ENCODE assay signal across 8 cellular contexts in the genomic region with DNA sequence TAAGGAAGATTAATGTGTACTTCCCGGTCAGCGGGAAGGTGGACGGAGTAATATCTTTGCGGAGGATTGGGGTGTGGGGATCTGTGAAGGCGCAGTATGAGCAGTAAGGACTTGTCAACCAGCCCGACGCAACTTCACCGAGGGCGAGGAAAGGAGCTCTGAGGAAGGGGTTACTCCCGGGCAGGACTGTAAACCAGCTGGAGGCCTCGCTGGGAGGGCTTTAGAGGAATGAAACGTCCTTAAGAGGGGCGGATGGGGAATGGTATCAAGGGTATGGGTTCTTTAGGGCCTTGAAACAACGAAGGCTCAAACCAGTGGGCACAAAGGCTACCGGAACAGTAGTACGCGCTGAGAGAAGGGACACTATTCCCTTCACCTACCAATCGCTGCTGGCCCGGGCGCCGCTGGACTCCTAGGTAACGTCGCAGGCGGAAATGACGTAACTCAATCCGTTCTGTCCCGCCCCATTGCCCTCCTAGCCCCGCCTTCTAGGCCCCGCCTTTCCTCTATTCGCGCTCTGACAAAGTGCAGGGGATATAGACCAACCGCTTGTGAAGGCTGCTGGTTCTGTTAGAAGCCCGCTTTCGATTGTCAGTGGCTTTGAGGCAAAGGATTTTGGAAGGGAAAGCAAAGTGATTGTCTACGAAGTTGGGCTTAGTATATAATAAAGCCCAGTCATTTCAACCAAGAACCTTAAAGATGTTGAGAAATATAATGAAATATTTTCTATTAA. TPM values are rescaled to one million over a fixed set of nuclear protein-coding genes. Genes with fewer than 3 reads are reported as not detected.
DNase-seq lines count a peak whose midpoint lies in the region; ATAC-seq and TF ChIP-seq lines count a peak whose summit lies in the region.

A gene with protein sequence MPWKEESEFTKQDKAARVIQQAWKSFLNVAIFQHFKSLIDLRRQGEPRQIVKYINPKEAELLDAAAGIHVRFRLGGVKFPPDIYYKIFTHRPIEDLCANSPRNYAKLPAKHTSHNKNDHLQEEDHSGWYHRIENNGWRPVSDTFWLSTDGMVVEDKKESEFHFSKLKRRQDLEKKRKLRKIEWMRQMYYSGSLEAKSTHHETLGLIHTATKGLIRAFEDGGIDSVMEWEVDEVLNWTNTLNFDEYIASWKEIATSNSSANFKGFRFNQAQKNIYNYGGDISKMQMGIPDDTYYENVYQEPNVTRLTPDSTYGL (minus strand): TSS at position 439 of the 733 bp plus-strand sequence. CDS start 5,970 bp downstream, outside the sequence.

- H3K27ac ChIP-seq in temporal lobe (ENCODE audit: low read depth, low read length) = peak within 1 kb of the TSS; percentile 95

- H3K4me1 Mint-ChIP-seq in activated naive CD8-positive, alpha-beta T cell (ENCODE audit: low read depth) = peaks cover 14% of the 10 kb centered on the region

- ATAC-seq in HG02623 (IDR thresholded peaks at IDR 0.05; ENCODE audit: unreplicated experiment) (peak; percentile 99), SK-N-SH treated with all-trans-retinoic acid at 6 μM for 48 hours (peak; percentile 99)

- H3K27ac Mint-ChIP-seq in activated naive CD8-positive, alpha-beta T cell = peak within 1 kb of the TSS; percentile 97

- H3K36me3 Mint-ChIP-seq in activated naive CD8-positive, alpha-beta T cell = peaks cover 2% of the 10 kb centered on the region

- peak within 1 kb of the TSS; percentile 99 for H3K4me3 Mint-ChIP-seq in activated naive CD8-positive, alpha-beta T cell

- H3K27me3 Mint-ChIP-seq in activated naive CD8-positive, alpha-beta T cell = no peaks in the 10 kb centered on the region

- TF ChIP-seq CTCF in GM10266 (IDR thresholded peaks at IDR 0.05; ENCODE audit: control insufficient read depth, insufficient read depth, low read depth, missing control alignments) = peak; percentile 3

- no peaks in the 10 kb centered on the region for H3K9me3 Mint-ChIP-seq in activated naive CD8-positive, alpha-beta T cell (ENCODE audit: low read depth)

- peak; percentile 86 for DNase-seq in GM10266 (ENCODE audit: extremely low spot score)
- DNase-seq in NCI-H1092 treated with DMSO at 0.1 percent for 48 hours (lab: John Stamatoyannopoulos, UW) = peak; percentile 99
- DNase-seq in glomerular visceral epithelial cell (ENCODE audit: extremely low spot score) = peak; percentile 96
- peak; percentile 94 for DNase-seq in occipital lobe (lab: John Stamatoyannopoulos, UW)

TF ChIP-seq in SK-N-SH treated with all-trans-retinoic acid at 6 μM for 48 hours, 23 proteins besides CTCF, POLR2A, EP300 and RAD21:
- TF ChIP-seq GLIS3 (CRISPR knock-in tag; IDR thresholded peaks at IDR 0.05) (0 out of 2 replicates have a peak, but pooled peaks have one; percentile 35), TCF4 (CRISPR knock-in tag; IDR thresholded peaks at IDR 0.05; ENCODE audit: borderline replicate concordance) (no peak), ZFP30 (CRISPR knock-in tag; IDR thresholded peaks at IDR 0.05) (no peak), ZNF565 (CRISPR knock-in tag; conservative IDR thresholded peaks at IDR 0.05; ENCODE audit: low read depth) (no peak), ISL1 (CRISPR knock-in tag; IDR thresholded peaks at IDR 0.05) (no peak), ESRRG (CRISPR knock-in tag; IDR thresholded peaks at IDR 0.05) (no peak), ZFP3 (CRISPR knock-in tag; IDR thresholded peaks at IDR 0.05) (peak; percentile 33; the same call in 1 of the 2 replicates)
- TF ChIP-seq, protein P1, sequence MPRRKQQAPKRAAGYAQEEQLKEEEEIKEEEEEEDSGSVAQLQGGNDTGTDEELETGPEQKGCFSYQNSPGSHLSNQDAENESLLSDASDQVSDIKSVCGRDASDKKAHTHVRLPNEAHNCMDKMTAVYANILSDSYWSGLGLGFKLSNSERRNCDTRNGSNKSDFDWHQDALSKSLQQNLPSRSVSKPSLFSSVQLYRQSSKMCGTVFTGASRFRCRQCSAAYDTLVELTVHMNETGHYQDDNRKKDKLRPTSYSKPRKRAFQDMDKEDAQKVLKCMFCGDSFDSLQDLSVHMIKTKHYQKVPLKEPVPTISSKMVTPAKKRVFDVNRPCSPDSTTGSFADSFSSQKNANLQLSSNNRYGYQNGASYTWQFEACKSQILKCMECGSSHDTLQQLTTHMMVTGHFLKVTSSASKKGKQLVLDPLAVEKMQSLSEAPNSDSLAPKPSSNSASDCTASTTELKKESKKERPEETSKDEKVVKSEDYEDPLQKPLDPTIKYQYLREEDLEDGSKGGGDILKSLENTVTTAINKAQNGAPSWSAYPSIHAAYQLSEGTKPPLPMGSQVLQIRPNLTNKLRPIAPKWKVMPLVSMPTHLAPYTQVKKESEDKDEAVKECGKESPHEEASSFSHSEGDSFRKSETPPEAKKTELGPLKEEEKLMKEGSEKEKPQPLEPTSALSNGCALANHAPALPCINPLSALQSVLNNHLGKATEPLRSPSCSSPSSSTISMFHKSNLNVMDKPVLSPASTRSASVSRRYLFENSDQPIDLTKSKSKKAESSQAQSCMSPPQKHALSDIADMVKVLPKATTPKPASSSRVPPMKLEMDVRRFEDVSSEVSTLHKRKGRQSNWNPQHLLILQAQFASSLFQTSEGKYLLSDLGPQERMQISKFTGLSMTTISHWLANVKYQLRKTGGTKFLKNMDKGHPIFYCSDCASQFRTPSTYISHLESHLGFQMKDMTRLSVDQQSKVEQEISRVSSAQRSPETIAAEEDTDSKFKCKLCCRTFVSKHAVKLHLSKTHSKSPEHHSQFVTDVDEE (CRISPR knock-in tag; IDR thresholded peaks at IDR 0.05) = 0 out of 2 replicates have a peak, but pooled peaks have one; percentile 65

RNA-seq across cellular contexts. Expression of the gene that starts here (rescaled TPM):
- total RNA-seq in occipital lobe = 0.62 TPM
- total RNA-seq in temporal lobe = 0.49 TPM

Comparison
In these comparisons a context has a peak if more than half of its experiments do, and no peak if none do; other contexts are left out.
1. Peak in every context shown above with its lines: DNase-seq, ATAC-seq and H3K27ac ChIP-seq.
2. Peak in DNase-seq in occipital lobe; RNA of the gene not detected or under 1 TPM.